ENCODE assay signal across 1 cellular context in the genomic region with DNA sequence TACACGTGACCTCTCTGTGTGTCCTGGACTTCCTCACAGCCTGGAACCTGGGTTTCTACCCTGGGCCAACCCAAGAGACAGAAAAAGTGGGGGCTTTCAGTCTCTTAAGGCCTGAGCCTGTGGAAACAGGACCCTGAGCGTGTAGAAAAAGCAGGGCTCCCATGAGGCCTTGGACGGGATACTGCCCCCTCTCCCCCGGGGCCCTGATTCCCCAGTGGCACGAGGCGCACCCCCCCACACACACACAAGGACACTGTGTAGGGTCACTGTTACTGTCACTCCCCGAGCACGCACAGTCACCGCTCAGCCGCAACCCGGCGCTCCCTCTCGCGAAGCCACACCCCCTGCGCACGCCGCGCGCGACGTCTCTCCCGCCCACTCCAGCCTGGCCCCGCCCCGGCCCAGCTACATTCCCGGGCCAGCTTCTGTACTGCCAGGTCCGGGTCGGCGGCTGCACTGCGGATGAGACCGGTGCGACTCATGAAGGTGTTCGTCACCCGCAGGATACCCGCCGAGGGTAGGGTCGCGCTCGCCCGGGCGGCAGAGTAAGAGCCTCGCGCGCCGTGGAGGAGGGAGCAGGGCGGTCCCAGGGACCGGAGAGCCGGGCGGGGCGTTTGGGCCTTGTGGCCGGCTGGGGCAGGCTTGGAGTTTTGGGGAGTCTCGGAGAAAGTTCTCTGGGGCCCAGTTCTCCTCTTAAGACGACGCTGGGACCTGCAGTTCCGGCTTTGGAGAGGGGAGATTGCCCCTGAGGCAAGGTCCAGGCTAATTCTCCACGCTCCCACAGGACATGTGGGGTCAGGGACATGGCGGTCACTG.
A peak's percentile ranks its signal among the peaks of the same experiment; 100 is the strongest.
TF ChIP-seq lines count a peak whose summit lies in the region.

Gene GRHPR, plus strand, starts transcription at position 408 of the 816 bp plus-strand sequence. Its CDS starts 55 bp downstream, at position 463.

TF ChIP-seq in HepG2, 621 proteins besides CTCF, POLR2A, EP300 and RAD21 (continued from another document and continues in another):
- TF ChIP-seq SALL1 (CRISPR knock-in tag; IDR thresholded peaks at IDR 0.05): peak; percentile 76
- TF ChIP-seq ZNF362 (CRISPR knock-in tag; IDR thresholded peaks at IDR 0.05; ENCODE audit: borderline replicate concordance): 0 out of 2 replicates have a peak, but pooled peaks have one; percentile 35
- no peak for TF ChIP-seq ZNF329 (CRISPR knock-in tag; IDR thresholded peaks at IDR 0.05; ENCODE audit: low read depth)
- peak; percentile 27; the same call in 1 of the 2 replicates for TF ChIP-seq ZNF160 (CRISPR knock-in tag; IDR thresholded peaks at IDR 0.05)
- TF ChIP-seq FIP1L1 (IDR thresholded peaks at IDR 0.05; ENCODE audit: borderline replicate concordance, insufficient read depth, low read depth, low read length): peak; percentile 51; the same call in 1 of the 2 replicates
- TF ChIP-seq ZSCAN9 (CRISPR knock-in tag; IDR thresholded peaks at IDR 0.05; ENCODE audit: borderline replicate concordance): no peak
- TF ChIP-seq ZUFSP (CRISPR knock-in tag; IDR thresholded peaks at IDR 0.05; ENCODE audit: borderline replicate concordance): no peak
- peak; percentile 84; the same call in 1 of the 2 replicates for TF ChIP-seq HINFP (CRISPR knock-in tag; IDR thresholded peaks at IDR 0.05; ENCODE audit: low read depth)
- peak; percentile 25 for TF ChIP-seq DBP (CRISPR knock-in tag; IDR thresholded peaks at IDR 0.05; ENCODE audit: not compliant biosample characterization)
- TF ChIP-seq MTF2 (CRISPR knock-in tag; IDR thresholded peaks at IDR 0.05; ENCODE audit: borderline replicate concordance): peak; percentile 68; the same call in 1 of the 2 replicates
- no peak for TF ChIP-seq KLF11 (CRISPR knock-in tag; IDR thresholded peaks at IDR 0.05)
- peak; percentile 82 for TF ChIP-seq ZBTB10 (CRISPR knock-in tag; IDR thresholded peaks at IDR 0.05; ENCODE audit: borderline replicate concordance)
- TF ChIP-seq, protein P1, sequence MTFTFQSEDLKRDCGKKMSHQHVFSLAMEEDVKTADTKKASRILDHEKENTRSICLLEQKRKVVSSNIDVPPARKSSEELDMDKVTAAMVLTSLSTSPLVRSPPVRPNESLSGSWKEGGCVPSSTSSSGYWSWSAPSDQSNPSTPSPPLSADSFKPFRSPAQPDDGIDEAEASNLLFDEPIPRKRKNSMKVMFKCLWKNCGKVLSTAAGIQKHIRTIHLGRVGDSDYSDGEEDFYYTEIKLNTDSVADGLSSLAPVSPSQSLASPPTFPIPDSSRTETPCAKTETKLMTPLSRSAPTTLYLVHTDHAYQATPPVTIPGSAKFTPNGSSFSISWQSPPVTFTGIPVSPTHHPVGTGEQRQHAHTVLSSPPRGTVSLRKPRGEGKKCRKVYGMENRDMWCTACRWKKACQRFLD (CRISPR knock-in tag; IDR thresholded peaks at IDR 0.05; ENCODE audit: borderline replicate concordance): peak; percentile 86
- peak; percentile 88 for TF ChIP-seq TEAD3 (CRISPR knock-in tag; optimal IDR thresholded peaks at IDR 0.05; ENCODE audit: borderline replicate concordance)
- no peak for TF ChIP-seq ATF1 (CRISPR knock-in tag; IDR thresholded peaks at IDR 0.05)
- TF ChIP-seq, protein P2, sequence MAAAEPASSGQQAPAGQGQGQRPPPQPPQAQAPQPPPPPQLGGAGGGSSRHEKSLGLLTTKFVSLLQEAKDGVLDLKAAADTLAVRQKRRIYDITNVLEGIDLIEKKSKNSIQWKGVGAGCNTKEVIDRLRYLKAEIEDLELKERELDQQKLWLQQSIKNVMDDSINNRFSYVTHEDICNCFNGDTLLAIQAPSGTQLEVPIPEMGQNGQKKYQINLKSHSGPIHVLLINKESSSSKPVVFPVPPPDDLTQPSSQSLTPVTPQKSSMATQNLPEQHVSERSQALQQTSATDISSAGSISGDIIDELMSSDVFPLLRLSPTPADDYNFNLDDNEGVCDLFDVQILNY (CRISPR knock-in tag; conservative IDR thresholded peaks at IDR 0.05): 0 out of 2 replicates have a peak, but pooled peaks have one; percentile 16
- peak; percentile 56; the same call in 1 of the 2 replicates for TF ChIP-seq NAIF1 (CRISPR knock-in tag; IDR thresholded peaks at IDR 0.05; ENCODE audit: borderline replicate concordance)
- TF ChIP-seq, protein P3, sequence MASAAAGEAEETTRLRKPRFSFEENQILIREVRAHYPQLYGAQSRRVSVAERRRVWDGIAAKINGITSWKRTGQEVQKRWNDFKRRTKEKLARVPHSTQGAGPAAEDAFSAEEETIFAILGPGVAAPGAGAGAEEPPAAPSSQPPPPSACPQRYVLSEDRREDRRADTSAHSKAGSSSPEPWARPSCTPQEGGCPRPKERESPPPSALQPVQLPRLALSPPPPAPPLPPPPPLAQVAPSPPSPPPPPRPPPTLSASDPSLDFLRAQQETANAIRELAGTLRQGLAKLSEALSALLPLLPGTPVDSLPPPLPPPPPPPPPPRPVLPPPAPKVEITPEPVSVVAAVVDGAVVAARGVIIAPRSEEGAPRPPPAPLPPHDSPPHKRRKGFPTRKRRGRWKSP (CRISPR knock-in tag; IDR thresholded peaks at IDR 0.05): peak; percentile 60; the same call in 1 of the 2 replicates
- TF ChIP-seq ZSCAN31 (CRISPR knock-in tag; IDR thresholded peaks at IDR 0.05; ENCODE audit: low read depth): peak; percentile 66
- TF ChIP-seq KDM3A (CRISPR knock-in tag; IDR thresholded peaks at IDR 0.05; ENCODE audit: low read depth): peak; percentile 60; the same call in 1 of the 2 replicates
- peak; percentile 3; the same call in 1 of the 2 replicates for TF ChIP-seq STAG1 (CRISPR knock-in tag; IDR thresholded peaks at IDR 0.05)
- peak; percentile 96 for TF ChIP-seq RBFOX2 (IDR thresholded peaks at IDR 0.05; ENCODE audit: low read depth, low read length)
- TF ChIP-seq CSRNP2 (CRISPR knock-in tag; conservative IDR thresholded peaks at IDR 0.05; ENCODE audit: low read depth): no peak
- TF ChIP-seq, protein P4, sequence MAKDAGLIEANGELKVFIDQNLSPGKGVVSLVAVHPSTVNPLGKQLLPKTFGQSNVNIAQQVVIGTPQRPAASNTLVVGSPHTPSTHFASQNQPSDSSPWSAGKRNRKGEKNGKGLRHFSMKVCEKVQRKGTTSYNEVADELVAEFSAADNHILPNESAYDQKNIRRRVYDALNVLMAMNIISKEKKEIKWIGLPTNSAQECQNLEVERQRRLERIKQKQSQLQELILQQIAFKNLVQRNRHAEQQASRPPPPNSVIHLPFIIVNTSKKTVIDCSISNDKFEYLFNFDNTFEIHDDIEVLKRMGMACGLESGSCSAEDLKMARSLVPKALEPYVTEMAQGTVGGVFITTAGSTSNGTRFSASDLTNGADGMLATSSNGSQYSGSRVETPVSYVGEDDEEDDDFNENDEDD (CRISPR knock-in tag; IDR thresholded peaks at IDR 0.05; ENCODE audit: borderline replicate concordance): peak; percentile 53; the same call in 1 of the 2 replicates
- TF ChIP-seq ZNF496 (CRISPR knock-in tag; IDR thresholded peaks at IDR 0.05; ENCODE audit: insufficient replicate concordance): no peak
- TF ChIP-seq KDM5B (CRISPR knock-in tag; IDR thresholded peaks at IDR 0.05; ENCODE audit: borderline replicate concordance): peak; percentile 87; the same call in 1 of the 2 replicates
- TF ChIP-seq, protein P5, sequence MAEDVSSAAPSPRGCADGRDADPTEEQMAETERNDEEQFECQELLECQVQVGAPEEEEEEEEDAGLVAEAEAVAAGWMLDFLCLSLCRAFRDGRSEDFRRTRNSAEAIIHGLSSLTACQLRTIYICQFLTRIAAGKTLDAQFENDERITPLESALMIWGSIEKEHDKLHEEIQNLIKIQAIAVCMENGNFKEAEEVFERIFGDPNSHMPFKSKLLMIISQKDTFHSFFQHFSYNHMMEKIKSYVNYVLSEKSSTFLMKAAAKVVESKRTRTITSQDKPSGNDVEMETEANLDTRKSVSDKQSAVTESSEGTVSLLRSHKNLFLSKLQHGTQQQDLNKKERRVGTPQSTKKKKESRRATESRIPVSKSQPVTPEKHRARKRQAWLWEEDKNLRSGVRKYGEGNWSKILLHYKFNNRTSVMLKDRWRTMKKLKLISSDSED (CRISPR knock-in tag; IDR thresholded peaks at IDR 0.05): no peak
- no peak for TF ChIP-seq ZNF17 (CRISPR knock-in tag; IDR thresholded peaks at IDR 0.05)
- TF ChIP-seq, protein P6, sequence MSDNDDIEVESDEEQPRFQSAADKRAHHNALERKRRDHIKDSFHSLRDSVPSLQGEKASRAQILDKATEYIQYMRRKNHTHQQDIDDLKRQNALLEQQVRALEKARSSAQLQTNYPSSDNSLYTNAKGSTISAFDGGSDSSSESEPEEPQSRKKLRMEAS (IDR thresholded peaks at IDR 0.05): peak; percentile 91
- no peak for TF ChIP-seq MTF1 (CRISPR knock-in tag; IDR thresholded peaks at IDR 0.05)
- TF ChIP-seq NFYC (CRISPR knock-in tag; IDR thresholded peaks at IDR 0.05): no peak
- TF ChIP-seq ZNF124 (CRISPR knock-in tag; IDR thresholded peaks at IDR 0.05): no peak
- TF ChIP-seq, protein P7, sequence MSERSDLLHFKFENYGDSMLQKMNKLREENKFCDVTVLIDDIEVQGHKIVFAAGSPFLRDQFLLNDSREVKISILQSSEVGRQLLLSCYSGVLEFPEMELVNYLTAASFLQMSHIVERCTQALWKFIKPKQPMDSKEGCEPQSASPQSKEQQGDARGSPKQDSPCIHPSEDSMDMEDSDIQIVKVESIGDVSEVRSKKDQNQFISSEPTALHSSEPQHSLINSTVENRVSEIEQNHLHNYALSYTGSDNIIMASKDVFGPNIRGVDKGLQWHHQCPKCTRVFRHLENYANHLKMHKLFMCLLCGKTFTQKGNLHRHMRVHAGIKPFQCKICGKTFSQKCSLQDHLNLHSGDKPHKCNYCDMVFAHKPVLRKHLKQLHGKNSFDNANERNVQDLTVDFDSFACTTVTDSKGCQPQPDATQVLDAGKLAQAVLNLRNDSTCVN (CRISPR knock-in tag; IDR thresholded peaks at IDR 0.05; ENCODE audit: borderline replicate concordance): no peak
- TF ChIP-seq KMT2A (CRISPR knock-in tag; IDR thresholded peaks at IDR 0.05): 0 out of 2 replicates have a peak, but pooled peaks have one; percentile 40
- TF ChIP-seq ZNF607 (CRISPR knock-in tag; IDR thresholded peaks at IDR 0.05; ENCODE audit: borderline replicate concordance): no peak
- peak; percentile 88 for TF ChIP-seq FOXC1 (CRISPR knock-in tag; IDR thresholded peaks at IDR 0.05; ENCODE audit: borderline replicate concordance)
- TF ChIP-seq ZC3H4 (CRISPR knock-in tag; IDR thresholded peaks at IDR 0.05; ENCODE audit: borderline replicate concordance): no peak
- peak; percentile 41; the same call in 1 of the 2 replicates for TF ChIP-seq AKAP8 (CRISPR knock-in tag; IDR thresholded peaks at IDR 0.05)
